8 cellular contexts compared by ENCODE assay signal in the genomic region with DNA sequence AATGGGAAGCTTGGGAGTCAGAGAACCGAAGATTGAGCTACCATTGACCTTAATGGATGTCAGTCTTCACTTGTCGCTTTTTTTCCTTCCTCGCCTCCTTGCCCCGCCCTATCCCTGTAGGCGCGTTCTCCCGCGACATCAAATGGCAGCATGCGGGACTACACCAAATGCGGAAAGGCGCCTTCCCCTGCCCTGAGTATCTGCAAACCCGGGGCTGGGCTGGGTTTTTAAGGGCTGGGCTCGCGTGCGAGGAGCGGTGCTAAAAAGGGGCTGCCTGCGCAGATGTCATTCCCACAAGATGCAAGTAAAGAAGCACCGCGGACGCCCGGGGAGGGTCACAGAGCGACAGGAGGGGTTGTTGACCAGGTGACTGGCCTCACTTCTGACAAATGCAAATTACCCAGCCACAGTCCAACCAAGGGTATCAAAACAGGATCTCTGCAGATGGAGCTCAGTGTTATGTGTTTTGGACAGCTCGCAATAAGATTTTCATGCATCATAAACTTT. TPM values are rescaled to one million over a fixed set of nuclear protein-coding genes. Genes with fewer than 3 reads are reported as not detected.
DNase-seq lines count a peak whose midpoint lies in the region; ATAC-seq, FAIRE-seq and TF ChIP-seq lines count a peak whose summit lies in the region.

No MANE protein-coding gene starts in this region.

- intact Hi-C loops in left colon (cut with DNase I, micrococcal nuclease), result no loop called here

- H3K9me3 ChIP-seq in SJCRH30 (replicated peaks), result no peaks in the 10 kb centered on the region

- TF ChIP-seq CTCF in VCaP (conservative IDR thresholded peaks at IDR 0.05) (peak; percentile 68), bronchial epithelial cell (IDR thresholded peaks at IDR 0.05; ENCODE audit: insufficient read depth, low read length, severe bottlenecking) (peak; percentile 39)

- no peaks in the 10 kb centered on the region for H3K4me1 ChIP-seq in SJCRH30

- H3K4me3 ChIP-seq in bronchial epithelial cell (ENCODE audit: low read depth, low read length), result peak overlapping the region; percentile 25
- H3K4me3 ChIP-seq in SJCRH30, result no peak overlapping the region

- H3K27ac ChIP-seq in VCaP (peak overlapping the region; percentile 73), SJCRH30 (no peak overlapping the region)

- DNase-seq in AML-193 (lab: John Stamatoyannopoulos, UW) (peak; percentile 28 to 46), GM19239 (ENCODE audit: insufficient read length, low spot score) (peak; percentile 32), bronchial epithelial cell (ENCODE audit: low read depth) (peak; percentile 31), left colon (peak; percentile 61 to 75), SJCRH30 (no peak)
- DNase-seq in stimulated activated CD4-positive, alpha-beta T cell treated with anti-CD3 and anti-CD28 coated beads, TNF-alpha, amount 100 ng/mL, for 1 hour (ENCODE audit: low read depth in 3 of 3, low spot score in 1 of 3), result peak in 2 of 3 donors; percentile 19 to 26

- H3K36me3 ChIP-seq in bronchial epithelial cell (ENCODE audit: control insufficient read depth, insufficient read depth, low read length) (no peaks in the 10 kb centered on the region), SJCRH30 (no peaks in the 10 kb centered on the region)

- ATAC-seq in HG03378 (IDR thresholded peaks at IDR 0.05; ENCODE audit: unreplicated experiment), result peak; percentile 62
- peak; percentile 60 for ATAC-seq in left colon

- FAIRE-seq in GM19239 (lab: Jason Lieb, UNC) (peak; percentile 98), bronchial epithelial cell (lab: Jason Lieb, UNC) (no peak)

- H3K27me3 ChIP-seq in bronchial epithelial cell (ENCODE audit: control insufficient read depth, insufficient read depth, low read length) (no peaks in the 10 kb centered on the region), SJCRH30 (no peaks in the 10 kb centered on the region)

RNA-seq across cellular contexts. Expression of a gene that starts 4.7 kb away (rescaled TPM):
- total RNA-seq in bronchial epithelial cell, result under 0.01 TPM in 2 replicates
- 1 to 10 TPM; 2.3 to 5.7 TPM for total RNA-seq in left colon
- total RNA-seq in SJCRH30 (2014; rRNA removed; shearing (Covaris generic)), result 58.3 and 69.9 TPM in 2 replicates

RNA-seq across cellular contexts. Expression of a gene that starts 16.2 kb away (rescaled TPM):
- total RNA-seq in bronchial epithelial cell (not detected in 2 replicates), left colon (not detected)
- total RNA-seq in SJCRH30 (2014; rRNA removed; shearing (Covaris generic)), result 0.24 and 0.28 TPM in 2 replicates

RNA-seq across cellular contexts. Expression of a gene that starts 40.3 kb away (rescaled TPM):
- total RNA-seq in bronchial epithelial cell (7.9 and 18.3 TPM in 2 replicates), left colon (10 to 100 TPM; 25.0 to 27.8 TPM)
- 19.8 and 25.5 TPM in 2 replicates for total RNA-seq in SJCRH30 (2014; rRNA removed; shearing (Covaris generic))

Comparison
In these comparisons a context has a peak if more than half of its experiments do, and no peak if none do; other contexts are left out.
1. DNase-seq: peak in AML-193 (2 of 2), GM19239 (single experiment), bronchial epithelial cell (single experiment), left colon (2 of 2) and stimulated activated CD4-positive, alpha-beta T cell treated with anti-CD3 and anti-CD28 coated beads, TNF-alpha, amount 100 ng/mL, for 1 hour (2 of 3); none in SJCRH30 (0 of 2).